In the genomic region with DNA sequence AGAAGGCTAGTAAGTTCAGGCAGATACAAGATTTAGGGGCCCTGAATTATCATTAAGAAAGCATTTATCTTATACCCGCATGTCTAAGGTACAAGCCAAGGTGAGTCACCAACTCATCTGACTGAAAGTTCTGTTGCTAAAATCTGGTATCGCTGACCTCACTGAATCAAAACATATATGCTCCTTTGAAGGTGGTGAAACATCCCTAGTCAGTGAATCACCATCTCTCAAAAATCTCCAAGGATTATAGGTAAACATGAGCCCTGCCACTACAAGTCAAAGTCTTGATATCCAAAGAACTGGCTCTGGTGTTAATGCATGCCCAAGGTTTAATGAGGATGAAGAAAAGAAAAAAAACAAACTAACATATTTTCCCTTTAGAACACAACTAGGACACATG, we compare ENCODE assay signal across 1 cellular context.
TF ChIP-seq lines count a peak whose summit lies in the region.

No MANE protein-coding gene starts in this region.

TF ChIP-seq in HCT116, 20 proteins besides CTCF, POLR2A, EP300 and RAD21 (continued from another document):
- TF ChIP-seq, protein P1, sequence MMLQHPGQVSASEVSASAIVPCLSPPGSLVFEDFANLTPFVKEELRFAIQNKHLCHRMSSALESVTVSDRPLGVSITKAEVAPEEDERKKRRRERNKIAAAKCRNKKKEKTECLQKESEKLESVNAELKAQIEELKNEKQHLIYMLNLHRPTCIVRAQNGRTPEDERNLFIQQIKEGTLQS (IDR thresholded peaks at IDR 0.05) = peak; percentile 62; the same call in 1 of the 2 replicates
- TF ChIP-seq YY1 (IDR thresholded peaks at IDR 0.05; ENCODE audit: extremely low read depth, insufficient replicate concordance, low read depth, low read length) (no peak), JUND (IDR thresholded peaks at IDR 0.05) (peak; percentile 99), FOSL1 (IDR thresholded peaks at IDR 0.05; ENCODE audit: low read depth) (peak; percentile 97), ELF1 (IDR thresholded peaks at IDR 0.05; ENCODE audit: borderline replicate concordance, low read depth) (no peak), SIN3A (IDR thresholded peaks at IDR 0.05; ENCODE audit: low read depth) (peak; percentile 79), SRF (IDR thresholded peaks at IDR 0.05; ENCODE audit: low read depth) (peak; percentile 75), ZFX (IDR thresholded peaks at IDR 0.05) (no peak), EZH2phosphoT487 (IDR thresholded peaks at IDR 0.05; ENCODE audit: borderline replicate concordance) (no peak), POLR2AphosphoS5 (IDR thresholded peaks at IDR 0.05; ENCODE audit: low read depth, low read length) (peak; percentile 55; the same call in 1 of the 2 replicates), EGR1 (IDR thresholded peaks at IDR 0.05; ENCODE audit: low read depth) (no peak), EZH2 (IDR thresholded peaks at IDR 0.05) (no peak)
- TF ChIP-seq, protein P2, sequence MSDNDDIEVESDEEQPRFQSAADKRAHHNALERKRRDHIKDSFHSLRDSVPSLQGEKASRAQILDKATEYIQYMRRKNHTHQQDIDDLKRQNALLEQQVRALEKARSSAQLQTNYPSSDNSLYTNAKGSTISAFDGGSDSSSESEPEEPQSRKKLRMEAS (IDR thresholded peaks at IDR 0.05) = peak; percentile 83
- TF ChIP-seq, protein P3, sequence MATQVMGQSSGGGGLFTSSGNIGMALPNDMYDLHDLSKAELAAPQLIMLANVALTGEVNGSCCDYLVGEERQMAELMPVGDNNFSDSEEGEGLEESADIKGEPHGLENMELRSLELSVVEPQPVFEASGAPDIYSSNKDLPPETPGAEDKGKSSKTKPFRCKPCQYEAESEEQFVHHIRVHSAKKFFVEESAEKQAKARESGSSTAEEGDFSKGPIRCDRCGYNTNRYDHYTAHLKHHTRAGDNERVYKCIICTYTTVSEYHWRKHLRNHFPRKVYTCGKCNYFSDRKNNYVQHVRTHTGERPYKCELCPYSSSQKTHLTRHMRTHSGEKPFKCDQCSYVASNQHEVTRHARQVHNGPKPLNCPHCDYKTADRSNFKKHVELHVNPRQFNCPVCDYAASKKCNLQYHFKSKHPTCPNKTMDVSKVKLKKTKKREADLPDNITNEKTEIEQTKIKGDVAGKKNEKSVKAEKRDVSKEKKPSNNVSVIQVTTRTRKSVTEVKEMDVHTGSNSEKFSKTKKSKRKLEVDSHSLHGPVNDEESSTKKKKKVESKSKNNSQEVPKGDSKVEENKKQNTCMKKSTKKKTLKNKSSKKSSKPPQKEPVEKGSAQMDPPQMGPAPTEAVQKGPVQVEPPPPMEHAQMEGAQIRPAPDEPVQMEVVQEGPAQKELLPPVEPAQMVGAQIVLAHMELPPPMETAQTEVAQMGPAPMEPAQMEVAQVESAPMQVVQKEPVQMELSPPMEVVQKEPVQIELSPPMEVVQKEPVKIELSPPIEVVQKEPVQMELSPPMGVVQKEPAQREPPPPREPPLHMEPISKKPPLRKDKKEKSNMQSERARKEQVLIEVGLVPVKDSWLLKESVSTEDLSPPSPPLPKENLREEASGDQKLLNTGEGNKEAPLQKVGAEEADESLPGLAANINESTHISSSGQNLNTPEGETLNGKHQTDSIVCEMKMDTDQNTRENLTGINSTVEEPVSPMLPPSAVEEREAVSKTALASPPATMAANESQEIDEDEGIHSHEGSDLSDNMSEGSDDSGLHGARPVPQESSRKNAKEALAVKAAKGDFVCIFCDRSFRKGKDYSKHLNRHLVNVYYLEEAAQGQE (IDR thresholded peaks at IDR 0.05; ENCODE audit: low read depth) = no peak
- TF ChIP-seq, protein P4, sequence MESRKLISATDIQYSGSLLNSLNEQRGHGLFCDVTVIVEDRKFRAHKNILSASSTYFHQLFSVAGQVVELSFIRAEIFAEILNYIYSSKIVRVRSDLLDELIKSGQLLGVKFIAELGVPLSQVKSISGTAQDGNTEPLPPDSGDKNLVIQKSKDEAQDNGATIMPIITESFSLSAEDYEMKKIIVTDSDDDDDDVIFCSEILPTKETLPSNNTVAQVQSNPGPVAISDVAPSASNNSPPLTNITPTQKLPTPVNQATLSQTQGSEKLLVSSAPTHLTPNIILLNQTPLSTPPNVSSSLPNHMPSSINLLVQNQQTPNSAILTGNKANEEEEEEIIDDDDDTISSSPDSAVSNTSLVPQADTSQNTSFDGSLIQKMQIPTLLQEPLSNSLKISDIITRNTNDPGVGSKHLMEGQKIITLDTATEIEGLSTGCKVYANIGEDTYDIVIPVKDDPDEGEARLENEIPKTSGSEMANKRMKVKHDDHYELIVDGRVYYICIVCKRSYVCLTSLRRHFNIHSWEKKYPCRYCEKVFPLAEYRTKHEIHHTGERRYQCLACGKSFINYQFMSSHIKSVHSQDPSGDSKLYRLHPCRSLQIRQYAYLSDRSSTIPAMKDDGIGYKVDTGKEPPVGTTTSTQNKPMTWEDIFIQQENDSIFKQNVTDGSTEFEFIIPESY (IDR thresholded peaks at IDR 0.05; ENCODE audit: extremely low read depth, insufficient replicate concordance, low read length) = no peak
